ENCODE assay signal across 1 cellular context in the genomic region with DNA sequence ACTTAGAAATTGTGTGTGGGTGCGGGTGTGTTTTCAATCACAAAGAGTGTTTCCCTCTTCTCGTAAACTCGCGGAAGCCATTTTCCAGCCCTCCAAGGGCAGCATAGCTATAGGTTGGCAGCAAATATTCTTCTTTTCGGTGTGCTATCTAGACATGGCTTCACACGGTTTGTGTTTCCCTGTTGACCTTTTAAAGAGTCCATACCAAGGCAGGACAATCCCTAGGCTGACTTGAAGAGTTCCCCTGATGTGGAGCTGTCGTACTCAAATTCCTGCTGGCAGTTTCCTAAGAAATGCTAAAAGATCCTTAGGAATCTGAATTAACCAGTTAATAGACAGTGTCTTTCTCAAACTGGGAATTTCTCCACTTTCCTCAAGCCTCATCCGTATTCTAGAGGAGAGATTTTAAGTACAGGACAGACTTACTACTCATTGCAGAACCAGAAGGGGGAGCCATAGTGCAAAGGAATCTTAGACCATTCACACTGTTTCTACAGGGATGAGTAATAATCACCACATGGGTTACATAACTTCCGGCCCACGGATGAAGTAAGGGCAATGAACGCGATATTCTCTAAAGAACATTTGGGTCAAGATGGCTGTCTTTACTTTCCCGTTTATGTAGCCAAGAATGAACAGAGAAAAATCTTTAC.
TF ChIP-seq lines count a peak whose summit lies in the region.

No MANE protein-coding gene starts in this region.

TF ChIP-seq in K562, 482 proteins besides CTCF, POLR2A, EP300 and RAD21 (continued from another document):
- TF ChIP-seq CEBPG (CRISPR knock-in tag; IDR thresholded peaks at IDR 0.05) (no peak), CEBPG (tag; conservative IDR thresholded peaks at IDR 0.05 in 1 of 2, IDR thresholded peaks at IDR 0.05 in 1 of 2) (peak; percentile 16 to 80; a peak in 2 of 4 replicates), ARID2 (IDR thresholded peaks at IDR 0.05) (no peak), JUN (IDR thresholded peaks at IDR 0.05; ENCODE audit: borderline replicate concordance, low read depth, low read length) (peak; percentile 74), JUN (CRISPR knock-in tag; IDR thresholded peaks at IDR 0.05; ENCODE audit: borderline replicate concordance) (no peak), ZKSCAN1 (IDR thresholded peaks at IDR 0.05; ENCODE audit: low read depth, low read length) (no peak), ZBTB1 (CRISPR knock-in tag; IDR thresholded peaks at IDR 0.05; ENCODE audit: borderline replicate concordance, low read depth) (no peak), PHF8 (IDR thresholded peaks at IDR 0.05; ENCODE audit: borderline replicate concordance, low read length) (no peak), CBX3 (IDR thresholded peaks at IDR 0.05; ENCODE audit: borderline replicate concordance in 1 of 2, low read length in 2 of 2) (peak in 1 of 2 experiments; percentile 48; a peak in 1 of 3 replicates), ZNF778 (CRISPR knock-in tag; IDR thresholded peaks at IDR 0.05) (no peak), BDP1 (IDR thresholded peaks at IDR 0.05; ENCODE audit: insufficient read depth, insufficient read length) (no peak), HSF4 (CRISPR knock-in tag; IDR thresholded peaks at IDR 0.05; ENCODE audit: borderline replicate concordance) (no peak), E2F8 (IDR thresholded peaks at IDR 0.05; ENCODE audit: low read depth, partially characterized antibody) (no peak), BMI1 (IDR thresholded peaks at IDR 0.05; ENCODE audit: low read length) (no peak), HNRNPH1 (optimal IDR thresholded peaks at IDR 0.05; ENCODE audit: low read depth, low read length) (no peak), ZNF551 (CRISPR knock-in tag; IDR thresholded peaks at IDR 0.05) (no peak), MYC (IDR thresholded peaks at IDR 0.05; ENCODE audit: low read depth, low read length) (peak; percentile 35; the same call in 1 of the 2 replicates), MYC (CRISPR knock-in tag; IDR thresholded peaks at IDR 0.05; ENCODE audit: borderline replicate concordance, low read depth) (no peak), HMG20A (CRISPR knock-in tag; conservative IDR thresholded peaks at IDR 0.05) (no peak), E2F1 (CRISPR knock-in tag; IDR thresholded peaks at IDR 0.05) (no peak), KLF10 (CRISPR knock-in tag; IDR thresholded peaks at IDR 0.05) (no peak), ZNF444 (CRISPR knock-in tag; IDR thresholded peaks at IDR 0.05) (no peak), MAZ (CRISPR knock-in tag; conservative IDR thresholded peaks at IDR 0.05 in 1 of 2, IDR thresholded peaks at IDR 0.05 in 1 of 2) (no peak), STAG1 (CRISPR knock-in tag; IDR thresholded peaks at IDR 0.05; ENCODE audit: borderline replicate concordance) (peak; percentile 27; the same call in 1 of the 2 replicates), NR4A1 (CRISPR knock-in tag; IDR thresholded peaks at IDR 0.05) (no peak), NR4A1 (tag; IDR thresholded peaks at IDR 0.05) (no peak), STAT6 (CRISPR knock-in tag; IDR thresholded peaks at IDR 0.05) (no peak), EHMT2 (IDR thresholded peaks at IDR 0.05) (peak; percentile 83), ZNF316 (IDR thresholded peaks at IDR 0.05) (no peak), GABPB1 (CRISPR knock-in tag; IDR thresholded peaks at IDR 0.05) (peak; percentile 51; the same call in 1 of the 2 replicates), PURB (CRISPR knock-in tag; IDR thresholded peaks at IDR 0.05; ENCODE audit: low read depth) (no peak), FOSL1 (tag; conservative IDR thresholded peaks at IDR 0.05) (peak; percentile 65), RBM15 (IDR thresholded peaks at IDR 0.05; ENCODE audit: insufficient read depth, low read length) (no peak), ATF7 (IDR thresholded peaks at IDR 0.05) (0 out of 2 replicates have a peak, but pooled peaks have one; percentile 32), BRD4 (IDR thresholded peaks at IDR 0.05) (no peak), SAP30 (IDR thresholded peaks at IDR 0.05; ENCODE audit: borderline replicate concordance, insufficient read depth, low read depth, low read length, poor library complexity, severe bottlenecking) (no peak)
- TF ChIP-seq, protein P1, sequence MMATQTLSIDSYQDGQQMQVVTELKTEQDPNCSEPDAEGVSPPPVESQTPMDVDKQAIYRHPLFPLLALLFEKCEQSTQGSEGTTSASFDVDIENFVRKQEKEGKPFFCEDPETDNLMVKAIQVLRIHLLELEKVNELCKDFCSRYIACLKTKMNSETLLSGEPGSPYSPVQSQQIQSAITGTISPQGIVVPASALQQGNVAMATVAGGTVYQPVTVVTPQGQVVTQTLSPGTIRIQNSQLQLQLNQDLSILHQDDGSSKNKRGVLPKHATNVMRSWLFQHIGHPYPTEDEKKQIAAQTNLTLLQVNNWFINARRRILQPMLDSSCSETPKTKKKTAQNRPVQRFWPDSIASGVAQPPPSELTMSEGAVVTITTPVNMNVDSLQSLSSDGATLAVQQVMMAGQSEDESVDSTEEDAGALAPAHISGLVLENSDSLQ (IDR thresholded peaks at IDR 0.05), result no peak
- TF ChIP-seq, protein P2, sequence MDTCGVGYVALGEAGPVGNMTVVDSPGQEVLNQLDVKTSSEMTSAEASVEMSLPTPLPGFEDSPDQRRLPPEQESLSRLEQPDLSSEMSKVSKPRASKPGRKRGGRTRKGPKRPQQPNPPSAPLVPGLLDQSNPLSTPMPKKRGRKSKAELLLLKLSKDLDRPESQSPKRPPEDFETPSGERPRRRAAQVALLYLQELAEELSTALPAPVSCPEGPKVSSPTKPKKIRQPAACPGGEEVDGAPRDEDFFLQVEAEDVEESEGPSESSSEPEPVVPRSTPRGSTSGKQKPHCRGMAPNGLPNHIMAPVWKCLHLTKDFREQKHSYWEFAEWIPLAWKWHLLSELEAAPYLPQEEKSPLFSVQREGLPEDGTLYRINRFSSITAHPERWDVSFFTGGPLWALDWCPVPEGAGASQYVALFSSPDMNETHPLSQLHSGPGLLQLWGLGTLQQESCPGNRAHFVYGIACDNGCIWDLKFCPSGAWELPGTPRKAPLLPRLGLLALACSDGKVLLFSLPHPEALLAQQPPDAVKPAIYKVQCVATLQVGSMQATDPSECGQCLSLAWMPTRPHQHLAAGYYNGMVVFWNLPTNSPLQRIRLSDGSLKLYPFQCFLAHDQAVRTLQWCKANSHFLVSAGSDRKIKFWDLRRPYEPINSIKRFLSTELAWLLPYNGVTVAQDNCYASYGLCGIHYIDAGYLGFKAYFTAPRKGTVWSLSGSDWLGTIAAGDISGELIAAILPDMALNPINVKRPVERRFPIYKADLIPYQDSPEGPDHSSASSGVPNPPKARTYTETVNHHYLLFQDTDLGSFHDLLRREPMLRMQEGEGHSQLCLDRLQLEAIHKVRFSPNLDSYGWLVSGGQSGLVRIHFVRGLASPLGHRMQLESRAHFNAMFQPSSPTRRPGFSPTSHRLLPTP (IDR thresholded peaks at IDR 0.05; ENCODE audit: borderline replicate concordance, extremely low read depth, insufficient read length), result no peak
- TF ChIP-seq, protein P3, sequence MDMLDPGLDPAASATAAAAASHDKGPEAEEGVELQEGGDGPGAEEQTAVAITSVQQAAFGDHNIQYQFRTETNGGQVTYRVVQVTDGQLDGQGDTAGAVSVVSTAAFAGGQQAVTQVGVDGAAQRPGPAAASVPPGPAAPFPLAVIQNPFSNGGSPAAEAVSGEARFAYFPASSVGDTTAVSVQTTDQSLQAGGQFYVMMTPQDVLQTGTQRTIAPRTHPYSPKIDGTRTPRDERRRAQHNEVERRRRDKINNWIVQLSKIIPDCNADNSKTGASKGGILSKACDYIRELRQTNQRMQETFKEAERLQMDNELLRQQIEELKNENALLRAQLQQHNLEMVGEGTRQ (CRISPR knock-in tag; IDR thresholded peaks at IDR 0.05), result no peak
TF ChIP-seq in K562: peak in this region for 23.
